ENCODE assay signal across 7 cellular contexts in genomic region chr12:54378791-54379400, GRCh38. TPM values are rescaled to one million over a fixed set of nuclear protein-coding genes. Genes with fewer than 3 reads are reported as not detected.
A peak's percentile ranks its signal among the peaks of the same experiment; 100 is the strongest.
DNase-seq lines count a peak whose midpoint lies in the region; ATAC-seq and TF ChIP-seq lines count a peak whose summit lies in the region.

No MANE protein-coding gene starts in this region.

- H3K4me1 Mint-ChIP-seq in brain: peaks cover 70% of the 10 kb centered on the region
- peaks cover 0 to 3% of the 10 kb centered on the region in 2 donors for H3K4me1 Mint-ChIP-seq in immature natural killer cell
- peaks cover 32% of the 10 kb centered on the region for H3K4me1 Mint-ChIP-seq in stimulated activated memory B cell treated with anti-CD40 and anti-IgM and Interleukin-4, amounts not matched to agents 10 μg/mL and 1 μg/mL and 100 μg/mL, for 72 hours

- TF ChIP-seq CTCF in brain (conservative IDR thresholded peaks at IDR 0.05): no peak

- H3K4me3 Mint-ChIP-seq in brain: peak overlapping the region; percentile 86 to 93 (median 90)
- H3K4me3 Mint-ChIP-seq in immature natural killer cell: peak overlapping the region in 4 of 5 donors; percentile 56 to 63 (median 60)
- peak overlapping the region; percentile 63 for H3K4me3 Mint-ChIP-seq in stimulated activated memory B cell treated with anti-CD40 and anti-IgM and Interleukin-4, amounts not matched to agents 10 μg/mL and 1 μg/mL and 100 μg/mL, for 72 hours

- ATAC-seq in GM18867 (IDR thresholded peaks at IDR 0.05; ENCODE audit: unreplicated experiment): peak; percentile 42
- ATAC-seq in stimulated activated memory B cell treated with anti-CD40 and anti-IgM and Interleukin-4, amounts not matched to agents 10 μg/mL and 1 μg/mL and 100 μg/mL, for 72 hours: peak; percentile 68
- no peak for ATAC-seq in HG03460 (IDR thresholded peaks at IDR 0.05; ENCODE audit: unreplicated experiment)

- H3K36me3 Mint-ChIP-seq in brain: no peaks in the 10 kb centered on the region
- peaks cover 0 to 5% (median 0%) of the 10 kb centered on the region in 3 donors for H3K36me3 Mint-ChIP-seq in immature natural killer cell
- H3K36me3 Mint-ChIP-seq in stimulated activated memory B cell treated with anti-CD40 and anti-IgM and Interleukin-4, amounts not matched to agents 10 μg/mL and 1 μg/mL and 100 μg/mL, for 72 hours: no peaks in the 10 kb centered on the region

- peak; percentile 52 for DNase-seq in NCI-H2029 treated with DMSO at 0.1 percent for 48 hours (lab: John Stamatoyannopoulos, UW)
- no peak for DNase-seq in immature natural killer cell
- no peak for DNase-seq in activated gamma-delta T cell (lab: John Stamatoyannopoulos, UW)

- H3K27ac Mint-ChIP-seq in brain (peak overlapping the region; percentile 16 to 93 (median 91)), immature natural killer cell (no peak overlapping the region)
- H3K27ac Mint-ChIP-seq in stimulated activated memory B cell treated with anti-CD40 and anti-IgM and Interleukin-4, amounts not matched to agents 10 μg/mL and 1 μg/mL and 100 μg/mL, for 72 hours: peak overlapping the region; percentile 14

- H3K9me3 Mint-ChIP-seq in brain (no peaks in the 10 kb centered on the region), immature natural killer cell (no peaks in the 10 kb centered on the region)
- H3K9me3 Mint-ChIP-seq in stimulated activated memory B cell treated with anti-CD40 and anti-IgM and Interleukin-4, amounts not matched to agents 10 μg/mL and 1 μg/mL and 100 μg/mL, for 72 hours: no peaks in the 10 kb centered on the region

- H3K27me3 Mint-ChIP-seq in brain: no peaks in the 10 kb centered on the region
- H3K27me3 Mint-ChIP-seq in immature natural killer cell (ENCODE audit: low read depth in 3 of 3): peaks cover 0 to 2% (median 0%) of the 10 kb centered on the region in 3 donors
- H3K27me3 Mint-ChIP-seq in stimulated activated memory B cell treated with anti-CD40 and anti-IgM and Interleukin-4, amounts not matched to agents 10 μg/mL and 1 μg/mL and 100 μg/mL, for 72 hours: no peaks in the 10 kb centered on the region

RNA-seq across cellular contexts. Expression of gene ZNF385A, which starts 5.6 kb away (rescaled TPM):
- polyA plus RNA-seq in brain (ENCODE audit: insufficient read depth, low read depth, low replicate concordance) (109 TPM), immature natural killer cell (1 to 10 TPM; 1.8 to 2.7 (median 2.2) TPM)

RNA-seq across cellular contexts. Expression of gene GPR84, which starts 14.6 kb away (rescaled TPM):
- polyA plus RNA-seq in brain (ENCODE audit: insufficient read depth, low read depth, low replicate concordance) (not detected), immature natural killer cell (not detected)

RNA-seq across cellular contexts. Expression of gene ITGA5, which starts 40.2 kb away (rescaled TPM):
- polyA plus RNA-seq in brain (ENCODE audit: insufficient read depth, low read depth, low replicate concordance): 12.0 TPM
- polyA plus RNA-seq in immature natural killer cell: 100 to 1,000 TPM in 1 of 3 donors, 10 to 100 TPM in 2; 26.2 to 119 (median 65.5) TPM

RNA-seq across cellular contexts. Expression of gene COPZ1, which starts 54.0 kb away (rescaled TPM):
- polyA plus RNA-seq in brain (ENCODE audit: insufficient read depth, low read depth, low replicate concordance) (220 TPM), immature natural killer cell (100 to 1,000 TPM; 202 to 341 (median 202) TPM)

Comparison
In these comparisons a context has a peak if more than half of its experiments do, and no peak if none do; other contexts are left out.
1. H3K27ac Mint-ChIP-seq: peak in brain (5 of 5) and stimulated activated memory B cell treated with anti-CD40 and anti-IgM and Interleukin-4, amounts not matched to agents 10 μg/mL and 1 μg/mL and 100 μg/mL, for 72 hours (single experiment); none in immature natural killer cell (0 of 6).
2. RNA of gene ZNF385A, which starts 5.6 kb away (polyA plus RNA-seq): 109 TPM in brain (single experiment); 1.8 to 2.7 TPM in immature natural killer cell; every median in the first group is over 10 times any median in the second.
3. Peak in every context shown above with its lines, with median percentiles within 50 percentile points of each other: H3K4me3 Mint-ChIP-seq.